8 cellular contexts compared by ENCODE assay signal in the genomic region with DNA sequence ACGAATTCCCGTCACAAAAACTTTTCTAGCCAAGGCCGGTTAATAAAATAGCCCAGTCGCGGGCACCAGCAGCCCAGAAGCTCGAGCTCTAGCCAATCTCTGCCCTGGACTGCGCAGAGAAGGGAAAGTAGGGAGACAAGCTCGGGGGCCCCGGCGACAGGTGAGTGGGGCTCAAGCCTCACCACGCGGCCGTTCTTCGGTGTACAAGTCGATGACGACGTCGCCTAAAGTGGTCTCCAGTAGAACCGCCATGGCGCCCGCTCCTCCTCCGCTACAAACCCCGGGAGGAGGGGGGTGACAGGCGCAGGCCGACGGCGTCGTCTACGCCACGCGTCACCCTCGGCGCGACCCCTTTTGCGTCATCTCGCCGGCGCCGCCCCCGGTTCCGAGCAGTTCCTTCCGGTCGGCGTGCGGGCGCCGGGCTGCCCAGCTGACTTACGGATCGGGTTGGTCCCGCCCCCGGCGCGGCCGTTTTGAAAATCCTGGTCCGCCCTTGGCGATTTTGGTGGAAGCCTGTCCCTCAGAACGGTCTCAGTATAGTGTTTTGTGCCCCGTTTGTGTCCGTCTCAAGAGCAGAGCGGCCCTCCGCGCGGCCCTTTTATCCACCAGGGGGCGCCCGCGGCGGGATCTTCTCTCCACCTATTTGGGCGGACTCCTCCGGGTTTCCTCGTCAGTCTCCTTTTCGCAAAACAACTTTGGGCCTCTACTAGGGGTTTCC.
DNase-seq lines count a peak whose midpoint lies in the region; ATAC-seq lines count a peak whose summit lies in the region.

PPIL4 (minus strand) TSS at position 290 of the 718 bp plus-strand sequence; CDS start at position 252, 38 bp downstream.

- DNase-seq in COLO668 (lab: John Stamatoyannopoulos, UW; ENCODE audit: unreplicated experiment) (peak; percentile 91), HPDE6-E6E7 (ENCODE audit: extremely low spot score) (peak; percentile 80), NK-92 (lab: John Stamatoyannopoulos, UW; ENCODE audit: unreplicated experiment) (peak; percentile 79), medulla oblongata (ENCODE audit: extremely low spot score) (peak; percentile 96)
- DNase-seq in activated CD8-positive, alpha-beta memory T cell treated with anti-CD3 and anti-CD28 coated beads for 24 hours = peak; percentile 98
- DNase-seq in effector CD8-positive, alpha-beta T cell (lab: John Stamatoyannopoulos, UW) = peak; percentile 93
- peak; percentile 95 for DNase-seq in stimulated activated CD8-positive, alpha-beta memory T cell treated with anti-CD3 and anti-CD28 coated beads, Interleukin-12 subunit alpha, Interleukin-12 subunit beta, amount 100 ng/mL, for 1 hour (ENCODE audit: low read depth)

- peak; percentile 92 for ATAC-seq in GM19463 (IDR thresholded peaks at IDR 0.05; ENCODE audit: unreplicated experiment)

Comparison
In these comparisons a context has a peak if more than half of its experiments do, and no peak if none do; other contexts are left out.
1. Peak in every context shown above with its lines: DNase-seq and ATAC-seq.